Comparison of ENCODE assay signal across 8 cellular contexts in genomic region chr12:82359115-82359478, GRCh38. TPM values are rescaled to one million over a fixed set of nuclear protein-coding genes. Genes with fewer than 3 reads are reported as not detected.
DNase-seq lines count a peak whose midpoint lies in the region; ATAC-seq and TF ChIP-seq lines count a peak whose summit lies in the region.

No MANE protein-coding gene starts in this region.

- in situ Hi-C loops in astrocyte of the spinal cord (cut with HindIII; ENCODE audit: low sequenced_read_pairs), result no loop called here

- TF ChIP-seq CTCF in HCT116 (IDR thresholded peaks at IDR 0.05 in 2 of 3, conservative IDR thresholded peaks at IDR 0.05 in 1 of 3; ENCODE audit: borderline replicate concordance in 1 of 3, insufficient read depth in 1 of 3, low read depth in 2 of 3, low read length in 2 of 3), result no peak
- no peak for TF ChIP-seq CTCF in astrocyte of the spinal cord (IDR thresholded peaks at IDR 0.05; ENCODE audit: low read depth, low read length)

- peaks cover 7 to 23% of the 10 kb centered on the region in 2 experiments for H3K36me3 ChIP-seq in HCT116 (ENCODE audit: control insufficient read depth in 1 of 2, insufficient read depth in 2 of 2, low read length in 2 of 2)

- peak overlapping the region; percentile 10; the same call in 1 of the 2 replicates for H3K27ac ChIP-seq in HCT116 (ENCODE audit: low read depth, low read length)

- CTCF ChIA-PET in HCT116 (lab: Charles Lee), result interaction anchor here (1.1 to 1.6 kb wide), 6 partner anchors 9 to 715 kb away, joined by 3 to 18 read pairs (median 4); no protein-coding TSS in a partner anchor

- H3K9me3 ChIP-seq in HCT116 (ENCODE audit: control insufficient read depth in 1 of 2, insufficient read depth in 1 of 2, low read depth in 1 of 2, low read length in 2 of 2), result no peaks in the 10 kb centered on the region

- DNase-seq in NCI-H1092 treated with DMSO at 0.1 percent for 48 hours (lab: John Stamatoyannopoulos, UW), result peak; percentile 35
- DNase-seq in NCI-H1092 (lab: John Stamatoyannopoulos, UW), result no peak
- DNase-seq in HCT116 (ENCODE audit: low read depth, low spot score), result no peak
- peak; percentile 45 for DNase-seq in NCI-H345 (lab: John Stamatoyannopoulos, UW)
- no peak for DNase-seq in astrocyte of the spinal cord (ENCODE audit: low read depth, low spot score)
- DNase-seq in islet precursor cell, result peak; percentile 67
- peak; percentile 10 for DNase-seq in stimulated activated naive CD8-positive, alpha-beta T cell treated with anti-CD3 and anti-CD28 coated beads, Interleukin-15, Interleukin-2, amounts not matched to agents 100 U/mL and 50 U/mL, for 24 hours
- DNase-seq in NCI-H1048 (lab: John Stamatoyannopoulos, UW), result no peak

- TSS peak; percentile 61 for BruUV-seq in HCT116 (replicated peaks; lab: Mats Ljungman, UMichigan)

- ATAC-seq in HCT116, result peak; percentile 22; the same call in 1 of the 2 replicates
- ATAC-seq in stimulated activated naive CD8-positive, alpha-beta T cell treated with anti-CD3 and anti-CD28 coated beads, Interleukin-15, Interleukin-2, amounts not matched to agents 100 U/mL and 50 U/mL, for 24 hours, result no peak

- no peak for TF ChIP-seq POLR2A in HCT116 (IDR thresholded peaks at IDR 0.05; ENCODE audit: borderline replicate concordance, extremely low read depth, insufficient read depth, insufficient read length)

- TF ChIP-seq RAD21 in HCT116 (IDR thresholded peaks at IDR 0.05; ENCODE audit: low read depth), result no peak

- peaks cover 3 to 15% of the 10 kb centered on the region in 2 experiments; a peak in 3 of 4 replicates for H3K4me1 ChIP-seq in HCT116 (ENCODE audit: control insufficient read depth in 1 of 2, insufficient read depth in 2 of 2, low read length in 2 of 2)

- RAD21 ChIA-PET in HCT116 (lab: Charles Lee; ENCODE audit: low non-redundant PET in 1 of 2, low total read pairs in 2 of 2, uncharacterized antibody in 2 of 2, unreplicated experiment in 2 of 2), result no interaction called here

- H3K9ac ChIP-seq in HCT116 (ENCODE audit: low read length), result peak overlapping the region; percentile 95

- POLR2A ChIA-PET in HCT116 (lab: Charles Lee), result interaction anchor here (0.9 to 1.8 kb wide), 2 partner anchors 8 to 306 kb away, joined by 4 read pairs; no protein-coding TSS in a partner anchor

- no peaks in the 10 kb centered on the region for H3K27me3 ChIP-seq in HCT116 (ENCODE audit: insufficient read depth, low read length)

- H3K4me3 ChIP-seq in HCT116 (replicated peaks in 1 of 2; ENCODE audit: low read depth in 1 of 2, low read length in 2 of 2) (peak overlapping the region; percentile 84 to 88), astrocyte of the spinal cord (ENCODE audit: low read depth, low read length) (peak overlapping the region; percentile 97)

- no peaks in the 10 kb centered on the region for H4K20me1 ChIP-seq in HCT116 (ENCODE audit: insufficient read depth)

- intact Hi-C loops in HCT116 (cut with micrococcal nuclease), result loop anchor here (10.0 kb wide), 1 partner anchor 266 kb away; no protein-coding TSS in a partner anchor

- H3K9me2 ChIP-seq in HCT116 (ENCODE audit: insufficient read depth), result no peaks in the 10 kb centered on the region

- peak overlapping the region; percentile 88 for H3K4me2 ChIP-seq in HCT116 (ENCODE audit: low read length)

- H2AFZ ChIP-seq in HCT116 (ENCODE audit: low read depth, low read length, poor library complexity, severe bottlenecking), result peak overlapping the region; percentile 95

- peaks cover 40% of the 10 kb centered on the region for H3K79me2 ChIP-seq in HCT116 (ENCODE audit: insufficient read depth, low read length)

TF ChIP-seq in HCT116, 20 proteins besides CTCF, POLR2A, EP300 and RAD21:
- TF ChIP-seq EZH2phosphoT487 (IDR thresholded peaks at IDR 0.05; ENCODE audit: borderline replicate concordance), result no peak
- TF ChIP-seq SIN3A (IDR thresholded peaks at IDR 0.05; ENCODE audit: low read depth), result no peak
- no peak for TF ChIP-seq CBX3 (IDR thresholded peaks at IDR 0.05; ENCODE audit: low read depth)
- TF ChIP-seq, protein P1, sequence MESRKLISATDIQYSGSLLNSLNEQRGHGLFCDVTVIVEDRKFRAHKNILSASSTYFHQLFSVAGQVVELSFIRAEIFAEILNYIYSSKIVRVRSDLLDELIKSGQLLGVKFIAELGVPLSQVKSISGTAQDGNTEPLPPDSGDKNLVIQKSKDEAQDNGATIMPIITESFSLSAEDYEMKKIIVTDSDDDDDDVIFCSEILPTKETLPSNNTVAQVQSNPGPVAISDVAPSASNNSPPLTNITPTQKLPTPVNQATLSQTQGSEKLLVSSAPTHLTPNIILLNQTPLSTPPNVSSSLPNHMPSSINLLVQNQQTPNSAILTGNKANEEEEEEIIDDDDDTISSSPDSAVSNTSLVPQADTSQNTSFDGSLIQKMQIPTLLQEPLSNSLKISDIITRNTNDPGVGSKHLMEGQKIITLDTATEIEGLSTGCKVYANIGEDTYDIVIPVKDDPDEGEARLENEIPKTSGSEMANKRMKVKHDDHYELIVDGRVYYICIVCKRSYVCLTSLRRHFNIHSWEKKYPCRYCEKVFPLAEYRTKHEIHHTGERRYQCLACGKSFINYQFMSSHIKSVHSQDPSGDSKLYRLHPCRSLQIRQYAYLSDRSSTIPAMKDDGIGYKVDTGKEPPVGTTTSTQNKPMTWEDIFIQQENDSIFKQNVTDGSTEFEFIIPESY (IDR thresholded peaks at IDR 0.05; ENCODE audit: extremely low read depth, insufficient replicate concordance, low read length), result no peak
- no peak for TF ChIP-seq MAX (IDR thresholded peaks at IDR 0.05)
- no peak for TF ChIP-seq SP1 (IDR thresholded peaks at IDR 0.05; ENCODE audit: low read depth)
- TF ChIP-seq FOSL1 (IDR thresholded peaks at IDR 0.05; ENCODE audit: low read depth), result no peak
- no peak for TF ChIP-seq SRF (IDR thresholded peaks at IDR 0.05; ENCODE audit: low read depth)
- no peak for TF ChIP-seq ZFX (IDR thresholded peaks at IDR 0.05)
- no peak for TF ChIP-seq ELF1 (IDR thresholded peaks at IDR 0.05; ENCODE audit: borderline replicate concordance, low read depth)
- TF ChIP-seq TCF7L2 (IDR thresholded peaks at IDR 0.05; ENCODE audit: borderline replicate concordance, extremely low read depth, insufficient read depth, insufficient read length), result no peak
- no peak for TF ChIP-seq POLR2AphosphoS5 (IDR thresholded peaks at IDR 0.05; ENCODE audit: low read depth, low read length)
- TF ChIP-seq YY1 (IDR thresholded peaks at IDR 0.05; ENCODE audit: extremely low read depth, insufficient replicate concordance, low read depth, low read length), result no peak
- no peak for TF ChIP-seq JUND (IDR thresholded peaks at IDR 0.05)
- TF ChIP-seq EGR1 (IDR thresholded peaks at IDR 0.05; ENCODE audit: low read depth), result no peak
- no peak for TF ChIP-seq REST (IDR thresholded peaks at IDR 0.05; ENCODE audit: low read depth)
- TF ChIP-seq CEBPB (IDR thresholded peaks at IDR 0.05; ENCODE audit: low read depth), result no peak
- no peak for TF ChIP-seq ATF3 (IDR thresholded peaks at IDR 0.05)
- no peak for TF ChIP-seq EZH2 (IDR thresholded peaks at IDR 0.05)
TF ChIP-seq in HCT116: peak in this region for 0.

RNA-seq across cellular contexts. Expression of gene METTL25, which starts 0.8 kb away (rescaled TPM):
- total RNA-seq in HCT116 (2021; ENCODE audit: unreplicated experiment), result 4.4 TPM
- 1.7 and 2.3 TPM in 2 replicates for polyA plus RNA-seq in HCT116 (2012)

RNA-seq across cellular contexts. Expression of gene CCDC59, which starts 0.9 kb away (rescaled TPM):
- 76.6 TPM for total RNA-seq in HCT116 (2021; ENCODE audit: unreplicated experiment)
- polyA plus RNA-seq in HCT116 (2012), result 54.3 and 85.9 TPM in 2 replicates

Comparison
In these comparisons a context has a peak if more than half of its experiments do, and no peak if none do; other contexts are left out.
1. DNase-seq: peak in NCI-H1092 treated with DMSO at 0.1 percent for 48 hours (single experiment), NCI-H345 (single experiment), islet precursor cell (single experiment) and stimulated activated naive CD8-positive, alpha-beta T cell treated with anti-CD3 and anti-CD28 coated beads, Interleukin-15, Interleukin-2, amounts not matched to agents 100 U/mL and 50 U/mL, for 24 hours (single experiment); none in NCI-H1092 (single experiment), HCT116 (single experiment), astrocyte of the spinal cord (single experiment) and NCI-H1048 (single experiment).